ENCODE assay signal across 31 cellular contexts in the genomic region with DNA sequence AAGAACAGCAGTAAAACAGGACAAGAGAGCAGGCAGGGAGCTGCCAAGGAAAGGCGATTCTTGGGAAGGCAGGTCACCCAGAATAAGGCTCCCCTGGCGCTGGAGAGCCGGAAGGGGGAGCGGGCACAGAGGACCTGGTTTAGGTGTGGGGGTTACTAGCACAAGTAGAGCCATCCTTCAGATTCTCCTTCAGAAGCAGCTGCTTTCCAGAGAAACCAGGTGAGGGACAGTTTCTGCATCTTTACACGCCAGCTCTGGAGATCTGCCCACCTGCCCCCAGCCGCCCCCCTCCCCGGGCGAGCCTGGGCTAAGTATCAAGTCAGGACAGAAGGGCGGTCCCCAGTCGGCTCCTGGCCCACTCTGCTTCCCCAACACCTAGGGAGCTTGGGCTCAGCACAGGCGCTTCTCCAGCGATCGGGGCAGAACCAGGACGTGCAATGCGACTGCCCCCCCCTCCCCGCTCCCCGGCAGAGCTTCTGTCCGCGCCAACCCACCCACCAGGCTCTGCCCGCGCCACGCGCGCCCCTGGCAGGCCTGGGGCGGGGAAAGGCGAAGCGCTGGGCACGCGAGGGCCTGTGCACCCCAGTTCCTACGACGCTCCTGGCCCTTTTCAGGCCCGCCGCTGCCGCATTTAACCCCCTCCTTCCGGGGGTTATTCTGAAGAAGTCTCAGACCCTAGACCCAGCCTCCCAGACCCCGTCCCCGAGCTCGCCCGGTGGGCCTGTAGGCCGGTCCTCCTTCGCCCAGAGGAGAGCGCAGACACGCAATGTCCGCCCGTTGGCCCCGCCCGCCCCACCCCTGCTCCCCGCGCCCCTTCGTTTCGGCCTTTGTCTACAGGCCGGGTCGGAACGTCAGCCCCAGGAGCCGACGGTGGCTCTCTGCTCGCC. TPM values are rescaled to one million over a fixed set of nuclear protein-coding genes. Genes with fewer than 3 reads are reported as not detected.
DNase-seq lines count a peak whose midpoint lies in the region; ATAC-seq, FAIRE-seq and TF ChIP-seq lines count a peak whose summit lies in the region.
"Had no signal": no experiment of that assay in that cellular context is flagged by ENCODE, and none has a peak within 500 bp of the region (broad histone marks: within the 10 kb centered on the region; RNA-seq: fewer than 3 reads in every experiment).

No MANE protein-coding gene starts in this region.

- peaks cover 68% of the 10 kb centered on the region for H3K27me3 Mint-ChIP-seq in activated CD4-positive, alpha-beta T cell treated with anti-CD3 and anti-CD28 coated beads, Interleukin-2, amount 10 ng/mL, durations not matched to agents 24 days and 14 days
- H3K27me3 Mint-ChIP-seq in astrocyte (ENCODE audit: low read depth, unreplicated experiment) (peaks cover 60% of the 10 kb centered on the region), memory B cell (peaks cover 25% of the 10 kb centered on the region)
- peaks cover 43 to 77% (median 68%) of the 10 kb centered on the region in 5 donors for H3K27me3 Mint-ChIP-seq in naive thymus-derived CD4-positive, alpha-beta T cell

- peaks cover 88% of the 10 kb centered on the region for H3K27me3 ChIP-seq in astrocyte (ENCODE audit: insufficient read depth, low read length)
- peaks cover 5 to 98% (median 96%) of the 10 kb centered on the region in 7 donors for H3K27me3 ChIP-seq in spleen (replicated peaks in 1 of 7)
- peaks cover 0 to 3% of the 10 kb centered on the region in 2 donors for H3K27me3 ChIP-seq in naive thymus-derived CD4-positive, alpha-beta T cell (ENCODE audit: control insufficient read depth in 2 of 2, insufficient read depth in 2 of 2, low read length in 2 of 2)
- H3K27me3 ChIP-seq: SJCRH30 had no signal

- H3K36me3 Mint-ChIP-seq in activated CD4-positive, alpha-beta T cell treated with anti-CD3 and anti-CD28 coated beads, Interleukin-2, amount 10 ng/mL, durations not matched to agents 24 days and 14 days (ENCODE audit: low read depth), result no peaks in the 10 kb centered on the region
- H3K36me3 Mint-ChIP-seq in astrocyte (ENCODE audit: low read depth, unreplicated experiment) (peaks cover 2% of the 10 kb centered on the region), memory B cell (no peaks in the 10 kb centered on the region)
- H3K36me3 Mint-ChIP-seq in naive thymus-derived CD4-positive, alpha-beta T cell, result peaks cover 0 to 8% (median 0%) of the 10 kb centered on the region in 5 donors
- H3K36me3 Mint-ChIP-seq: brain; CD8-positive, alpha-beta T cell had no signal

- H3K4me1 ChIP-seq in astrocyte (ENCODE audit: insufficient read depth, low read length), result peaks cover 3% of the 10 kb centered on the region
- H3K4me1 ChIP-seq in spleen, result peaks cover 14 to 73% (median 59%) of the 10 kb centered on the region in 6 donors
- H3K4me1 ChIP-seq in naive thymus-derived CD4-positive, alpha-beta T cell (ENCODE audit: control insufficient read depth in 2 of 2, insufficient read depth in 2 of 2, low read length in 2 of 2), result no peaks in the 10 kb centered on the region

- TF ChIP-seq POLR2A in spleen (IDR thresholded peaks at IDR 0.05), result no peak

- FAIRE-seq in astrocyte (lab: Jason Lieb, UNC), result no peak
- FAIRE-seq: H54 had no signal

- ATAC-seq in memory B cell (ENCODE audit: low read depth), result no peak
- no peak for ATAC-seq in naive thymus-derived CD4-positive, alpha-beta T cell
- ATAC-seq: activated CD8-positive, alpha-beta T cell treated with anti-CD3 and anti-CD28 coated beads, Interleukin-2, amount 10 ng/mL, durations not matched to agents 7 days and 5 days; CD8-positive, alpha-beta T cell; left colon had no signal

- H3K4me3 Mint-ChIP-seq in activated CD4-positive, alpha-beta T cell treated with anti-CD3 and anti-CD28 coated beads, Interleukin-2, amount 10 ng/mL, durations not matched to agents 24 days and 14 days, result no peak overlapping the region
- H3K4me3 Mint-ChIP-seq in astrocyte (ENCODE audit: unreplicated experiment), result no peak overlapping the region
- H3K4me3 Mint-ChIP-seq in memory B cell, result no peak overlapping the region
- peak overlapping the region in 4 of 10 donors; percentile 29 to 87 (median 40) for H3K4me3 Mint-ChIP-seq in naive thymus-derived CD4-positive, alpha-beta T cell
- H3K4me3 Mint-ChIP-seq: activated CD8-positive, alpha-beta T cell treated with anti-CD3 and anti-CD28 coated beads, Interleukin-2, amount 10 ng/mL, durations not matched to agents 7 days and 5 days; CD8-positive, alpha-beta T cell had no signal

- H3K9me3 ChIP-seq in astrocyte (ENCODE audit: insufficient read depth, low read depth, low read length) (no peaks in the 10 kb centered on the region), spleen (no peaks in the 10 kb centered on the region)
- no peaks in the 10 kb centered on the region for H3K9me3 ChIP-seq in naive thymus-derived CD4-positive, alpha-beta T cell (ENCODE audit: control insufficient read depth in 2 of 3, low read length in 3 of 3)
- H3K9me3 ChIP-seq: MG63, SJCRH30, transverse colon had no signal

- 2 to 14% (median 5%) methylated on average over 31 to 57 of the region's 57 CpGs for WGBS in spleen, 5 donors

- intact Hi-C loops in activated CD4-positive, alpha-beta T cell treated with anti-CD3 and anti-CD28 coated beads, Interleukin-2, amount 10 ng/mL, durations not matched to agents 24 days and 14 days (cut with micrococcal nuclease), result loop anchor here (5.0 kb wide), 1 partner anchor 1564 kb away; no protein-coding TSS in a partner anchor
- intact Hi-C loops in spleen (cut with DNase I; ENCODE audit: low total_unique reads), result no loop called here
- intact Hi-C loops in naive thymus-derived CD4-positive, alpha-beta T cell (cut with micrococcal nuclease), result loop anchor here in 1 of 2 donors (1.0 kb wide), 1 partner anchor 57 kb away; no protein-coding TSS in a partner anchor

- H3K9me3 Mint-ChIP-seq in activated CD4-positive, alpha-beta T cell treated with anti-CD3 and anti-CD28 coated beads, Interleukin-2, amount 10 ng/mL, durations not matched to agents 24 days and 14 days, result no peaks in the 10 kb centered on the region
- H3K9me3 Mint-ChIP-seq in astrocyte (ENCODE audit: unreplicated experiment) (peaks cover 20% of the 10 kb centered on the region), memory B cell (peaks cover 2% of the 10 kb centered on the region)
- H3K9me3 Mint-ChIP-seq in naive thymus-derived CD4-positive, alpha-beta T cell, result peaks cover 0 to 3% (median 0%) of the 10 kb centered on the region in 11 donors
- H3K9me3 Mint-ChIP-seq: CD8-positive, alpha-beta T cell had no signal

- TF ChIP-seq CTCF in astrocyte (IDR thresholded peaks at IDR 0.05; ENCODE audit: insufficient read depth, low read depth, low read length), result no peak
- no peak for TF ChIP-seq CTCF in spleen (IDR thresholded peaks at IDR 0.05 in 8 of 11, conservative IDR thresholded peaks at IDR 0.05 in 3 of 11)

- POLR2A ChIA-PET in naive thymus-derived CD4-positive, alpha-beta T cell (lab: Charles Lee), result no interaction called here

- no peak overlapping the region for H3K9ac ChIP-seq in astrocyte (ENCODE audit: low read length)

- H3K4me3 ChIP-seq in astrocyte (ENCODE audit: insufficient read depth, low read depth, low read length) (no peak overlapping the region), spleen (peak overlapping the region in 1 of 8 donors; percentile 34)
- H3K4me3 ChIP-seq in naive thymus-derived CD4-positive, alpha-beta T cell (ENCODE audit: low read length), result no peak overlapping the region
- H3K4me3 ChIP-seq: MG63, SJCRH30, transverse colon had no signal

- peaks cover 4% of the 10 kb centered on the region for H4K20me1 ChIP-seq in astrocyte (ENCODE audit: insufficient read depth, low read length)

- DNase-seq in activated CD4-positive, alpha-beta T cell treated with anti-CD3 and anti-CD28 coated beads, Interleukin-2, amount 10 ng/mL, durations not matched to agents 24 days and 14 days, result no peak
- no peak for DNase-seq in activated CD4-positive, alpha-beta T cell treated with anti-CD3 and anti-CD28 coated beads, Interleukin-2, amount 50 U/mL, for 4 hours
- DNase-seq in astrocyte (ENCODE audit: low read depth) (no peak), memory B cell (ENCODE audit: low spot score in 2 of 2) (no peak), spleen (peak; percentile 56), COLO829 (ENCODE audit: low spot score) (no peak), SKM-1 (lab: John Stamatoyannopoulos, UW; ENCODE audit: unreplicated experiment) (no peak)
- no peak for DNase-seq in naive thymus-derived CD4-positive, alpha-beta T cell
- DNase-seq: activated CD4-positive, alpha-beta T cell treated with anti-CD3 and anti-CD28 coated beads for 1 hour; activated CD8-positive, alpha-beta T cell treated with anti-CD3 and anti-CD28 coated beads, Interleukin-2, amount 10 ng/mL, durations not matched to agents 7 days and 5 days; activated gamma-delta T cell; CD8-positive, alpha-beta T cell; DMS153; effector CD4-positive, alpha-beta T cell; head of caudate nucleus; KBM-7; left colon; mesenchymal stem cell; MG63; NCI-H2029 treated with DMSO at 0.1 percent for 48 hours; NCI-H226; nucleus accumbens; SJCRH30; transverse colon had no signal

- H3K4me1 Mint-ChIP-seq in activated CD4-positive, alpha-beta T cell treated with anti-CD3 and anti-CD28 coated beads, Interleukin-2, amount 10 ng/mL, durations not matched to agents 24 days and 14 days, result peaks cover 6% of the 10 kb centered on the region
- no peaks in the 10 kb centered on the region for H3K4me1 Mint-ChIP-seq in astrocyte (ENCODE audit: low read depth, unreplicated experiment)
- H3K4me1 Mint-ChIP-seq in memory B cell, result peaks cover 8% of the 10 kb centered on the region
- peaks cover 3 to 30% (median 23%) of the 10 kb centered on the region in 7 donors for H3K4me1 Mint-ChIP-seq in naive thymus-derived CD4-positive, alpha-beta T cell

- H3K27ac ChIP-seq in astrocyte (ENCODE audit: low read depth, low read length) (no peak overlapping the region), spleen (no peak overlapping the region)
- H3K27ac ChIP-seq in naive thymus-derived CD4-positive, alpha-beta T cell (ENCODE audit: low read depth, low read length), result no peak overlapping the region
- H3K27ac ChIP-seq: SJCRH30, transverse colon had no signal

- H3K36me3 ChIP-seq in astrocyte (ENCODE audit: insufficient read depth, low read length) (no peaks in the 10 kb centered on the region), spleen (no peaks in the 10 kb centered on the region)
- no peaks in the 10 kb centered on the region for H3K36me3 ChIP-seq in naive thymus-derived CD4-positive, alpha-beta T cell (ENCODE audit: control insufficient read depth in 2 of 3, insufficient read depth in 3 of 3, low read length in 3 of 3)
- H3K36me3 ChIP-seq: MG63, SJCRH30, transverse colon had no signal

- CTCF ChIA-PET in naive thymus-derived CD4-positive, alpha-beta T cell (lab: Charles Lee), result no interaction called here

- peak overlapping the region; percentile 11 for H3K27ac Mint-ChIP-seq in activated CD4-positive, alpha-beta T cell treated with anti-CD3 and anti-CD28 coated beads, Interleukin-2, amount 10 ng/mL, durations not matched to agents 24 days and 14 days
- H3K27ac Mint-ChIP-seq in astrocyte (ENCODE audit: unreplicated experiment), result peak overlapping the region; percentile 72
- H3K27ac Mint-ChIP-seq in memory B cell, result peak overlapping the region; percentile 10
- H3K27ac Mint-ChIP-seq in naive thymus-derived CD4-positive, alpha-beta T cell, result peak overlapping the region in 1 of 9 donors; percentile 71
- H3K27ac Mint-ChIP-seq: CD8-positive, alpha-beta T cell had no signal

- H2AFZ ChIP-seq in astrocyte (ENCODE audit: low read depth, low read length), result no peak overlapping the region

- H3K79me2 ChIP-seq in astrocyte (ENCODE audit: insufficient read depth, low read length), result no peaks in the 10 kb centered on the region

- H3K4me2 ChIP-seq in astrocyte (ENCODE audit: low read length), result no peak overlapping the region

RNA-seq across cellular contexts. Expression of a gene that starts 4.4 kb away (rescaled TPM):
- total RNA-seq in activated CD4-positive, alpha-beta T cell treated with anti-CD3 and anti-CD28 coated beads, Interleukin-2, amount 10 ng/mL, durations not matched to agents 24 days and 14 days, result not detected in 2 replicates
- not detected in 2 replicates for total RNA-seq in astrocyte
- total RNA-seq in spleen, result not detected
- polyA plus RNA-seq in spleen, result under 1 TPM in 2 of 3 donors, not detected in 1; 0.03 to 0.04 TPM
- total RNA-seq in naive thymus-derived CD4-positive, alpha-beta T cell, result not detected
- polyA plus RNA-seq in naive thymus-derived CD4-positive, alpha-beta T cell, result not detected
- total RNA-seq: A172; activated CD8-positive, alpha-beta T cell treated with anti-CD3 and anti-CD28 coated beads, Interleukin-2, amount 10 ng/mL, durations not matched to agents 7 days and 5 days; CD8-positive, alpha-beta T cell; epithelial cell of proximal tubule; HT1080; left colon; RPMI7951; T-helper 1 cell treated with Interleukin-12 subunit alpha and Interleukin-12 subunit beta and Interleukin-4 antibody, amounts not matched to agents 30 ng/mL and 1 ng/mL, for 36 hours; transverse colon had no signal
